ENCODE assay signal across 9 cellular contexts in genomic region chr11:5600374-5600851, GRCh38. TPM values are rescaled to one million over a fixed set of nuclear protein-coding genes. Genes with fewer than 3 reads are reported as not detected.
A peak's percentile ranks its signal among the peaks of the same experiment; 100 is the strongest.
DNase-seq lines count a peak whose midpoint lies in the region; ATAC-seq and TF ChIP-seq lines count a peak whose summit lies in the region.
"Had no signal": no experiment of that assay in that cellular context is flagged by ENCODE, and none has a peak within 500 bp of the region (broad histone marks: within the 10 kb centered on the region; RNA-seq: fewer than 3 reads in every experiment).

No MANE protein-coding gene starts in this region.

- DNase-seq in CD1c-positive myeloid dendritic cell (ENCODE audit: extremely low spot score) (peak; percentile 64), NOMO-1 treated with dmso at 0.1 percent for 144 hours (lab: John Stamatoyannopoulos, UW; ENCODE audit: unreplicated experiment) (peak; percentile 19), activated T-cell treated with anti-CD3 and anti-CD28 coated beads for 4 hours (peak; percentile 37), fibroblast of peridontal ligament (ENCODE audit: extremely low read depth) (peak; percentile 76), neural progenitor cell (ENCODE audit: low spot score) (peak; percentile 90), thoracic aorta (ENCODE audit: low spot score) (no peak)

- peak; percentile 82 for TF ChIP-seq CTCF in neural progenitor cell (IDR thresholded peaks at IDR 0.05)
- peak; percentile 69 for TF ChIP-seq CTCF in thoracic aorta (IDR thresholded peaks at IDR 0.05)

- no peaks in the 10 kb centered on the region for H4K20me1 ChIP-seq in neural progenitor cell (ENCODE audit: low read depth)

- H3K36me3 ChIP-seq in neural progenitor cell: no peaks in the 10 kb centered on the region
- H3K36me3 ChIP-seq in thoracic aorta: no peaks in the 10 kb centered on the region

- no peak overlapping the region for H3K4me2 ChIP-seq in neural progenitor cell

- H3K27me3 ChIP-seq in neural progenitor cell (no peaks in the 10 kb centered on the region), thoracic aorta (replicated peaks; ENCODE audit: insufficient read depth) (no peaks in the 10 kb centered on the region)

- H3K27ac ChIP-seq in neural progenitor cell: no peak overlapping the region
- H3K27ac ChIP-seq in thoracic aorta: peak overlapping the region; percentile 70 to 77

- H2AFZ ChIP-seq in neural progenitor cell (replicated peaks): peak overlapping the region; percentile 78

- H3K36me3 Mint-ChIP-seq in neural progenitor cell: no peaks in the 10 kb centered on the region

- no peaks in the 10 kb centered on the region for H3K9me3 Mint-ChIP-seq in neural progenitor cell
- H3K9me3 Mint-ChIP-seq: T-helper 1 cell treated with Interleukin-12 subunit alpha and Interleukin-12 subunit beta and Interleukin-4 antibody, amounts not matched to agents 30 μg/mL and 1 μg/mL, for 36 hours had no signal

- ATAC-seq in GM18907 (IDR thresholded peaks at IDR 0.05; ENCODE audit: unreplicated experiment): peak; percentile 92
- ATAC-seq in HG03097 (IDR thresholded peaks at IDR 0.05; ENCODE audit: low FRiP score, unreplicated experiment): peak; percentile 57
- ATAC-seq in thoracic aorta (ENCODE audit: insufficient number of reproducible peaks, low FRiP score, low read depth): peak; percentile 55

- H3K4me1 ChIP-seq in neural progenitor cell: peaks cover 9% of the 10 kb centered on the region
- H3K4me1 ChIP-seq in thoracic aorta (ENCODE audit: control insufficient read depth in 1 of 2, low read depth in 2 of 2): peaks cover 8 to 31% of the 10 kb centered on the region in 2 donors

- H3K4me3 ChIP-seq in neural progenitor cell (no peak overlapping the region), thoracic aorta (peak overlapping the region; percentile 2)

- H3K79me2 ChIP-seq in neural progenitor cell (ENCODE audit: low read depth): no peaks in the 10 kb centered on the region

- H3K9ac ChIP-seq in neural progenitor cell: no peak overlapping the region

- no peak overlapping the region for H3K4me3 Mint-ChIP-seq in neural progenitor cell
- H3K4me3 Mint-ChIP-seq: T-helper 1 cell treated with Interleukin-12 subunit alpha and Interleukin-12 subunit beta and Interleukin-4 antibody, amounts not matched to agents 30 μg/mL and 1 μg/mL, for 36 hours had no signal

- H3K9me3 ChIP-seq in neural progenitor cell (ENCODE audit: low read depth) (no peaks in the 10 kb centered on the region), thoracic aorta (no peaks in the 10 kb centered on the region)

- H3K27me3 Mint-ChIP-seq in neural progenitor cell (ENCODE audit: insufficient read depth, low read depth): peaks cover 6% of the 10 kb centered on the region

- H3F3A ChIP-seq in neural progenitor cell (ENCODE audit: low read depth): peaks cover 8% of the 10 kb centered on the region

- no peak overlapping the region for H3K27ac Mint-ChIP-seq in neural progenitor cell
- H3K27ac Mint-ChIP-seq: T-helper 1 cell treated with Interleukin-12 subunit alpha and Interleukin-12 subunit beta and Interleukin-4 antibody, amounts not matched to agents 30 μg/mL and 1 μg/mL, for 36 hours had no signal

- peaks cover 14% of the 10 kb centered on the region for H3K4me1 Mint-ChIP-seq in neural progenitor cell

RNA-seq across cellular contexts. Expression of gene TRIM6, which starts 4.0 kb away (rescaled TPM):
- total RNA-seq in neural progenitor cell (ENCODE audit: low replicate concordance): 7.1 and 7.4 TPM in 2 replicates
- total RNA-seq in thoracic aorta: 1 to 10 TPM; 3.0 to 6.5 TPM

RNA-seq across cellular contexts. Expression of gene OR52B6, which starts 19.7 kb away (rescaled TPM):
- total RNA-seq in neural progenitor cell (ENCODE audit: low replicate concordance): not detected in 2 replicates
- total RNA-seq in thoracic aorta: not detected

RNA-seq across cellular contexts. Expression of gene TRIM34, which starts 24.4 kb away (rescaled TPM):
- total RNA-seq in neural progenitor cell (ENCODE audit: low replicate concordance) (4.1 and 4.5 TPM in 2 replicates), thoracic aorta (1 to 10 TPM; 6.9 to 7.7 TPM)

RNA-seq across cellular contexts. Expression of gene OR52H1, which starts 52.1 kb away (rescaled TPM):
- total RNA-seq in neural progenitor cell (ENCODE audit: low replicate concordance): not detected in 2 replicates
- 1 to 10 TPM in 1 of 2 donors, under 1 TPM in 1; 0.81 to 2.0 TPM for total RNA-seq in thoracic aorta
